In the genomic region with DNA sequence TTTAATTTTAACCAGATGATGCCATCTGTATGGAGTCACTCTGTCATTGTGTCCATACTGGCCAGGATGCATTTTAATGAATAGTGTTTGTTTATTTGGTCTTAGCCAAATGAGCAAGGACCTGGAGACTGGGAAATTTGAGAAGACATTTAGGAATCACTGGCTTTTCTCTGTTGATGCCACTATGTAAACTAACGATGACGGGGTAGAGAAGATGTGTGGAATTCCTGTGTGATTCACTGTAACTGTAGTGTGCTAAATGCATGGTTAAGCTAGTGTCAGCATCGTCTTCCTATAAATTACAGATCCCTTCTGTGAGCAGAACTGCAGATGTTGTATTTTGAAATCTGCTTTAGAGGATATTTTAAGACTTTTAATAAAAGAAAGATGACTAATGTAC, we compare ENCODE assay signal across 18 cellular contexts.
"Had no signal": no experiment of that assay in that cellular context is flagged by ENCODE, and none has a peak within 500 bp of the region (broad histone marks: within the 10 kb centered on the region; RNA-seq: fewer than 3 reads in every experiment).

No MANE protein-coding gene starts in this region.

- H3K9ac ChIP-seq: parathyroid adenoma had no signal

- H3K9me3 ChIP-seq: lower lobe of right lung, sigmoid colon, thoracic aorta, upper lobe of right lung had no signal

- H2AFZ ChIP-seq: parathyroid adenoma had no signal

- H3K27me3 ChIP-seq: sigmoid colon had no signal

- H3K36me3 ChIP-seq: lower lobe of right lung, sigmoid colon, stomach, thoracic aorta, upper lobe of right lung had no signal

- H3K27ac ChIP-seq: foreskin keratinocyte, lower lobe of right lung, parathyroid adenoma, sigmoid colon, stomach, thoracic aorta, upper lobe of right lung had no signal

- H3K79me2 ChIP-seq: parathyroid adenoma had no signal

- DNase-seq: activated CD4-positive, alpha-beta T cell treated with anti-CD3 and anti-CD28 coated beads for 48 hours; activated CD8-positive, alpha-beta memory T cell treated with anti-CD3 and anti-CD28 coated beads, Interleukin-2, amount 50 U/mL, for 4 hours; activated CD8-positive, alpha-beta T cell treated with anti-CD3 and anti-CD28 coated beads, Interleukin-2, amount 10 ng/mL, durations not matched to agents 7 days and 5 days; activated effector memory CD4-positive, alpha-beta T cell treated with anti-CD3 and anti-CD28 coated beads, Interleukin-2, amount 50 U/mL, for 16 hours; activated T-cell treated with anti-CD3 and anti-CD28 coated beads, Interleukin-2, amount 50 U/mL, for 48 hours; amniotic stem cell; foreskin keratinocyte; left cardiac atrium; lower lobe of right lung; sigmoid colon; stimulated activated CD4-positive, alpha-beta T cell treated with anti-CD3 and anti-CD28 coated beads, Interleukin-12 subunit alpha, Interleukin-12 subunit beta, amount 100 ng/mL, for 4 hours; stimulated activated CD4-positive, alpha-beta T cell treated with anti-CD3 and anti-CD28 coated beads, Interleukin-2, amount 100 ng/mL, for 24 hours; stomach; upper lobe of right lung had no signal

- ATAC-seq: activated CD8-positive, alpha-beta T cell treated with anti-CD3 and anti-CD28 coated beads, Interleukin-2, amount 10 ng/mL, durations not matched to agents 7 days and 5 days; esophagus mucosa; foreskin keratinocyte; left cardiac atrium; lower lobe of right lung; upper lobe of right lung; WTC11 had no signal

- H3K4me3 ChIP-seq: lower lobe of right lung, sigmoid colon, stomach, thoracic aorta, upper lobe of right lung had no signal

- H3K4me1 ChIP-seq: foreskin keratinocyte, lower lobe of right lung, parathyroid adenoma, sigmoid colon, stomach, upper lobe of right lung had no signal
